Comparison of ENCODE assay signal across 25 cellular contexts in the genomic region with DNA sequence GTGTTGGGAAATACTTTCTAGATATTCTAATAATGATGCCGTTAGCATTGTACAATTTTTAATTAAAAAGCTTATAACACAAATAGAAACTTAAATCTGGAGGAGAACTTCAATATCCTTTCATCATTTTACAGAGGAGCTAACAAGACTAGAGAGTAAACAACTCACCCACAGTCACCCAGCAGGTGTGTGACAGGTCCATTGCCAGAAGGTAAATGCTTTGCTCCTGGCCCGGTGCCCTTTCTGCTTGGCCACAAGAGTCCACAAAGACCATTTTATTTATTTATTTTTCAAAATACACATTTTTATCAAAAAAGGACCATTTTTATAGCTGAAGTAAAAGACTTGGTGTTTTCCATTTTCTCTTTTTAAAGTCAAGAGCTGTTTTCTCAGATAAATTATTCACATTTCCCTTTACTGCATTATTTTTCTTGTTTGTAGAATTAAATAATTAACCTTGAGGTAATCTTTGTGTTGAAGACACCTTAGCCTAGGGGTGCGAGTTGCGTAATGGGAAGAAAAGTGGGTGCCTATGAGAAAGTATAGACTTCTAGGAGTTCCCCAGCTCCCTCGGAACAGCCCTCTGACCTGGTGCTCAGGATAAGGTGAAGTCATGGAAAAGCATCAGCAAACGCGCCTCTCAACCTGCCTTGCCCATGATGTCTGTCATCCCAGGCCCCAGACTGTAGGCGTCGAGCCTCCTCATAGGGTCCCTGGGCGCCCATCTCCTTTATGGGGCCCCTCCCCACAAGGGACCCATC. TPM values are rescaled to one million over a fixed set of nuclear protein-coding genes. Genes with fewer than 3 reads are reported as not detected.
DNase-seq lines count a peak whose midpoint lies in the region; ATAC-seq, FAIRE-seq and TF ChIP-seq lines count a peak whose summit lies in the region.
"Had no signal": no experiment of that assay in that cellular context is flagged by ENCODE, and none has a peak within 500 bp of the region (broad histone marks: within the 10 kb centered on the region; RNA-seq: fewer than 3 reads in every experiment).

No MANE protein-coding gene starts in this region.

- H3K9me3 ChIP-seq in H1 (ENCODE audit: insufficient read depth in 2 of 2, low read depth in 1 of 2, low read length in 1 of 2), result no peaks in the 10 kb centered on the region
- no peaks in the 10 kb centered on the region for H3K9me3 ChIP-seq in mesenchymal stem cell (ENCODE audit: control insufficient read depth, low read length)
- H3K9me3 ChIP-seq: heart left ventricle, left ventricle myocardium inferior, thyroid gland had no signal

- CTCF ChIA-PET in H1 (lab: Charles Lee; ENCODE audit: partially characterized antibody), result interaction anchor here (1.0 to 2.2 kb wide), 3 partner anchors 12 to 87 kb away, joined by 3 to 9 read pairs (median 3); no protein-coding TSS in a partner anchor

- H2BK20ac ChIP-seq in H1 (ENCODE audit: low read length), result no peak overlapping the region

- TF ChIP-seq CTCF in H1 (IDR thresholded peaks at IDR 0.05; ENCODE audit: control extremely low read depth in 1 of 3, insufficient read depth in 1 of 3, low read depth in 1 of 3, low read length in 3 of 3) (no peak), GM10266 (IDR thresholded peaks at IDR 0.05; ENCODE audit: control insufficient read depth, insufficient read depth, low read depth, missing control alignments) (no peak)

- no peak overlapping the region for H4K5ac ChIP-seq in H1 (ENCODE audit: insufficient read length, low read depth, low read length)

- H3K79me1 ChIP-seq in H1 (ENCODE audit: low read depth, low read length) (no peaks in the 10 kb centered on the region), mesenchymal stem cell (replicated peaks; ENCODE audit: low read length, poor library complexity, severe bottlenecking) (no peaks in the 10 kb centered on the region)

- H3K4ac ChIP-seq in H1 (replicated peaks; ENCODE audit: insufficient read length, low read depth, low read length) (no peak overlapping the region), mesenchymal stem cell (ENCODE audit: low read depth in 1 of 2, low read length in 2 of 2) (no peak overlapping the region)

- POLR2A ChIA-PET in H1 (lab: Charles Lee; ENCODE audit: partially characterized antibody), result no interaction called here

- H3K56ac ChIP-seq in H1 (replicated peaks; ENCODE audit: insufficient read length, low read depth, low read length), result no peak overlapping the region

- no peaks in the 10 kb centered on the region for H3K79me2 ChIP-seq in H1 (ENCODE audit: control insufficient read depth in 1 of 2, insufficient read depth in 2 of 2, low read length in 2 of 2)

- H2BK15ac ChIP-seq in H1 (ENCODE audit: low read length) (no peak overlapping the region), mesenchymal stem cell (ENCODE audit: low read depth, poor library complexity, severe bottlenecking) (no peak overlapping the region)

- H3K23ac ChIP-seq in H1 (ENCODE audit: insufficient read length) (no peak overlapping the region), mesenchymal stem cell (ENCODE audit: low read length in 2 of 2) (no peak overlapping the region)

- no peak for TF ChIP-seq EP300 in H1 (IDR thresholded peaks at IDR 0.05; ENCODE audit: borderline replicate concordance in 1 of 2, low read depth in 2 of 2, low read length in 2 of 2)

- no peaks in the 10 kb centered on the region for H3K4me1 ChIP-seq in H1 (replicated peaks in 1 of 4; ENCODE audit: control insufficient read depth in 3 of 4, insufficient read depth in 4 of 4, low read length in 3 of 4)
- peaks cover 1% of the 10 kb centered on the region for H3K4me1 ChIP-seq in mesenchymal stem cell (ENCODE audit: control insufficient read depth, insufficient read depth, low read depth, low read length)
- H3K4me1 ChIP-seq: left ventricle myocardium inferior, thyroid gland had no signal

- no peaks in the 10 kb centered on the region for H4K20me1 ChIP-seq in H1 (replicated peaks in 1 of 2; ENCODE audit: control insufficient read depth in 1 of 2, insufficient read depth in 2 of 2, low read length in 2 of 2)

- H4K91ac ChIP-seq in H1 (replicated peaks; ENCODE audit: insufficient read length, low read length), result no peak overlapping the region
- H4K91ac ChIP-seq in mesenchymal stem cell (ENCODE audit: low read length), result no peak overlapping the region

- WGBS in H1 (ENCODE audit: extremely low coverage in 1 of 2, insufficient coverage in 1 of 2, insufficient read length in 1 of 2, insufficient replicate concordance in 2 of 2, low coverage in 1 of 2, low lambda C conversion rate in 2 of 2, missing lambda C conversion rate in 1 of 2), 2 experiments, result 93% methylated on average over 9 of the region's 10 CpGs; no CpG with 5 or more reads in 1 of the 2 experiments
- WGBS in mesenchymal stem cell, result 94% methylated on average over 9 of the region's 10 CpGs

- H3K4me3 ChIP-seq in H1 (ENCODE audit: extremely low read depth in 1 of 4, insufficient read depth in 2 of 4, low read depth in 3 of 4, low read length in 4 of 4) (no peak overlapping the region), mesenchymal stem cell (ENCODE audit: insufficient read depth in 1 of 2, low read depth in 1 of 2, low read length in 2 of 2) (no peak overlapping the region)
- H3K4me3 ChIP-seq: cardiac muscle cell, heart left ventricle, left ventricle myocardium inferior, skin epidermis, thyroid gland had no signal

- H2AK5ac ChIP-seq in H1 (ENCODE audit: low read depth, low read length) (no peak overlapping the region), mesenchymal stem cell (ENCODE audit: low read length, severe bottlenecking) (no peak overlapping the region)

- H3K27me3 ChIP-seq in H1 (replicated peaks in 1 of 4; ENCODE audit: control insufficient read depth in 3 of 4, extremely low read depth in 1 of 4, insufficient read depth in 3 of 4, low read length in 3 of 4), result no peaks in the 10 kb centered on the region
- no peaks in the 10 kb centered on the region for H3K27me3 ChIP-seq in mesenchymal stem cell (ENCODE audit: control insufficient read depth in 1 of 2, insufficient read depth in 1 of 2, low read length in 2 of 2)
- H3K27me3 ChIP-seq: cardiac muscle cell, heart left ventricle, thyroid gland had no signal

- H3K9ac ChIP-seq in H1 (replicated peaks in 1 of 4; ENCODE audit: extremely low read depth in 1 of 4, low read depth in 3 of 4, low read length in 3 of 4) (no peak overlapping the region), mesenchymal stem cell (ENCODE audit: low read length) (no peak overlapping the region)

- DNase-seq in DMS153 (lab: John Stamatoyannopoulos, UW) (peak; percentile 67), LoVo (ENCODE audit: low spot score) (peak; percentile 50), NCI-H2196 treated with DMSO at 0.1 percent for 48 hours (lab: John Stamatoyannopoulos, UW; ENCODE audit: unreplicated experiment) (peak; percentile 19), H1 (ENCODE audit: low read depth in 1 of 2, low spot score in 2 of 2) (no peak), mesenchymal stem cell (no peak), GM10266 (ENCODE audit: extremely low spot score) (no peak)
- DNase-seq in effector CD8-positive, alpha-beta T cell (lab: John Stamatoyannopoulos, UW), result no peak
- DNase-seq: activated CD4-positive, alpha-beta T cell treated with anti-CD3 and anti-CD28 coated beads, Interleukin-2, amount 10 ng/mL, durations not matched to agents 7 days and 5 days; activated CD8-positive, alpha-beta memory T cell treated with anti-CD3 and anti-CD28 coated beads, Interleukin-2, amount 50 U/mL, for 4 hours; activated gamma-delta T cell; DMS79 treated with DMSO at 0.1 percent for 48 hours; heart left ventricle; left ventricle myocardium inferior; NCI-H1694 treated with DMSO at 0.1 percent for 48 hours; NCI-H524; OCI-M1; SHP77; stimulated activated naive CD4-positive, alpha-beta T cell treated with Interleukin-2 at 50 U/mL for 16 hours; SW 1271 had no signal

- H2BK5ac ChIP-seq in H1 (ENCODE audit: low read depth, low read length), result no peak overlapping the region
- no peak overlapping the region for H2BK5ac ChIP-seq in mesenchymal stem cell (ENCODE audit: low read depth, low read length, poor library complexity, severe bottlenecking)

- no peaks in the 10 kb centered on the region for H3K23me2 ChIP-seq in H1 (ENCODE audit: low read depth, low read length)

- H3K36me3 ChIP-seq in H1 (ENCODE audit: control insufficient read depth in 2 of 4, insufficient read depth in 4 of 4, low read length in 3 of 4), result no peaks in the 10 kb centered on the region
- no peaks in the 10 kb centered on the region for H3K36me3 ChIP-seq in mesenchymal stem cell (ENCODE audit: control insufficient read depth in 1 of 2, insufficient read depth in 2 of 2, low read depth in 1 of 2, low read length in 2 of 2)
- H3K36me3 ChIP-seq: cardiac muscle cell, heart left ventricle, left ventricle myocardium inferior, thyroid gland had no signal

- H2AFZ ChIP-seq in H1 (ENCODE audit: low read length) (no peak overlapping the region), mesenchymal stem cell (ENCODE audit: low read depth, low read length) (no peak overlapping the region)

- TF ChIP-seq RAD21 in H1 (IDR thresholded peaks at IDR 0.05 in 1 of 2, conservative IDR thresholded peaks at IDR 0.05 in 1 of 2; ENCODE audit: low read depth in 2 of 2, low read length in 2 of 2), result no peak

- H3K4me2 ChIP-seq in H1 (ENCODE audit: insufficient read depth in 1 of 2, low read depth in 2 of 2, low read length in 2 of 2) (no peak overlapping the region), mesenchymal stem cell (ENCODE audit: low read length, poor library complexity, severe bottlenecking) (no peak overlapping the region)

- H2BK120ac ChIP-seq in H1 (replicated peaks; ENCODE audit: low read depth, low read length) (no peak overlapping the region), mesenchymal stem cell (ENCODE audit: low read depth, low read length) (no peak overlapping the region)

- H3K18ac ChIP-seq in H1 (ENCODE audit: extremely low read depth, low read length) (no peak overlapping the region), mesenchymal stem cell (ENCODE audit: low read depth in 1 of 2, low read length in 2 of 2) (no peak overlapping the region)

- FAIRE-seq in H1 (lab: Jason Lieb, UNC), result no peak
- FAIRE-seq: endothelial cell of umbilical vein, H54 had no signal

- no peak for TF ChIP-seq POLR2A in H1 (IDR thresholded peaks at IDR 0.05; ENCODE audit: control extremely low read depth in 1 of 2, low read depth in 2 of 2, low read length in 2 of 2)

- H3K14ac ChIP-seq in H1 (ENCODE audit: insufficient read length), result no peak overlapping the region
- no peak overlapping the region for H3K14ac ChIP-seq in mesenchymal stem cell (ENCODE audit: low read length in 2 of 2)

- H3K27ac ChIP-seq in H1 (ENCODE audit: low read depth, low read length) (no peak overlapping the region), mesenchymal stem cell (ENCODE audit: low read length, poor library complexity, severe bottlenecking) (no peak overlapping the region)
- H3K27ac ChIP-seq: cardiac muscle cell, heart left ventricle, left ventricle myocardium inferior, skin epidermis, thyroid gland had no signal

- ATAC-seq in GM19351 (IDR thresholded peaks at IDR 0.05; ENCODE audit: unreplicated experiment), result no peak
- ATAC-seq: heart left ventricle had no signal

- no peak overlapping the region for H4K8ac ChIP-seq in H1 (ENCODE audit: extremely low read depth, insufficient read depth, low read length)
- H4K8ac ChIP-seq in mesenchymal stem cell (ENCODE audit: low read length), result no peak overlapping the region

- H2BK12ac ChIP-seq in H1 (ENCODE audit: low read depth, low read length) (no peak overlapping the region), mesenchymal stem cell (ENCODE audit: low read length in 2 of 2) (no peak overlapping the region)

RNA-seq across cellular contexts. Expression of a gene that starts 26.3 kb away (rescaled TPM):
- total RNA-seq in H1 (2021; fragmentation: NEBNext Ultra II Directional; extraction: Animal tissue kit (Norgen Biotek cat#: 25700)), result 3.3 TPM in 2 replicates
- 0.78 and 1.7 TPM in 2 replicates for polyA plus RNA-seq in H1 (2011; rRNA removed)
- 1.1 TPM for polyA plus RNA-seq in H1 (2011; cell fraction: cytosol; rRNA removed)
- polyA plus RNA-seq in H1 (2011; cell fraction: nucleus; rRNA removed), result 1.00 TPM
- polyA plus RNA-seq in H1 (2012, experiment 1 of 2), result 1.9 to 4.3 TPM (median 2.7 TPM) in 4 replicates
- 0.87 TPM for polyA plus RNA-seq in H1 (2012, experiment 2 of 2)
- polyA plus RNA-seq in H1 (2013, experiment 1 of 2), result 4.4 TPM
- polyA plus RNA-seq in H1 (2013, experiment 2 of 2), result 5.3 TPM
- 2.2 and 3.1 TPM in 2 replicates for polyA minus RNA-seq in H1 (2011; rRNA and poly(A)+ RNA removed)
- polyA minus RNA-seq in H1 (2011; cell fraction: cytosol; rRNA and poly(A)+ RNA removed), result 0.59 TPM
- 2.2 TPM for polyA minus RNA-seq in H1 (2011; cell fraction: nucleus; rRNA and poly(A)+ RNA removed)
- polyA plus RNA-seq in mesenchymal stem cell (2013, experiment 1 of 2), result 13.2 TPM
- 13.5 TPM for polyA plus RNA-seq in mesenchymal stem cell (2013, experiment 2 of 2)

RNA-seq across cellular contexts. Expression of a gene that starts 26.7 kb away (rescaled TPM):
- 4.7 and 4.9 TPM in 2 replicates for total RNA-seq in H1 (2021; fragmentation: NEBNext Ultra II Directional; extraction: Animal tissue kit (Norgen Biotek cat#: 25700))
- 5.4 and 6.2 TPM in 2 replicates for polyA plus RNA-seq in H1 (2011; rRNA removed)
- 4.6 TPM for polyA plus RNA-seq in H1 (2011; cell fraction: cytosol; rRNA removed)
- 7.3 TPM for polyA plus RNA-seq in H1 (2011; cell fraction: nucleus; rRNA removed)
- 6.9 to 7.6 TPM (median 7.4 TPM) in 4 replicates for polyA plus RNA-seq in H1 (2012, experiment 1 of 2)
- 6.0 TPM for polyA plus RNA-seq in H1 (2012, experiment 2 of 2)
- polyA plus RNA-seq in H1 (2013, experiment 1 of 2), result 8.0 TPM
- 7.5 TPM for polyA plus RNA-seq in H1 (2013, experiment 2 of 2)
- 1.6 and 3.1 TPM in 2 replicates for polyA minus RNA-seq in H1 (2011; rRNA and poly(A)+ RNA removed)
- polyA minus RNA-seq in H1 (2011; cell fraction: cytosol; rRNA and poly(A)+ RNA removed), result 2.6 TPM
- polyA minus RNA-seq in H1 (2011; cell fraction: nucleus; rRNA and poly(A)+ RNA removed), result 1.3 TPM
- 3.0 TPM for polyA plus RNA-seq in mesenchymal stem cell (2013, experiment 1 of 2)
- polyA plus RNA-seq in mesenchymal stem cell (2013, experiment 2 of 2), result 2.4 TPM

Comparison
In these comparisons a context has a peak if more than half of its experiments do, and no peak if none do; other contexts are left out.
1. DNase-seq: peak in DMS153 (single experiment), LoVo (single experiment) and NCI-H2196 treated with DMSO at 0.1 percent for 48 hours (single experiment); none in H1 (0 of 2), mesenchymal stem cell (single experiment), GM10266 (single experiment) and effector CD8-positive, alpha-beta T cell (single experiment).